Comparison of ENCODE assay signal across 1 cellular context in the genomic region with DNA sequence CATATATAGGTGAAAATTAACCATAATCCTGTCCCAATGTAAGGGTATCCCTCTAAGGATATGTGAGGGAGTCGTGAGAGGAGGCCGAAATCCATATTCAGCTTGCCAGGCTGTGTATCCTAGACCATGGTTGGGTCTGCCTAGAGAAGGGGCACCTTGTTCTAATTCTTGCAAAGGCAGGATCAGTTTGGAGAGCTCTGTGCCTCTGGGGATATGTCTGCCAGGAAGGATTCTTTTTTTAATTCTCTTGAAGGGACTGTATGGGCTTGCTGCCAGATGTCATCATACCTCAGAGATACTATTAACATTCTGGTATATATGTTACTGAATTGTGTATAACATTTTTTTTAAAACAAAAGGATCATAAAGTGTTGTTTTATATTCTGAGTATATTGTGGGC.
TF ChIP-seq lines count a peak whose summit lies in the region.

No MANE protein-coding gene starts in this region.

TF ChIP-seq in GM12878, 131 proteins besides CTCF, POLR2A, EP300 and RAD21 (continued from another document):
- TF ChIP-seq YBX1 (IDR thresholded peaks at IDR 0.05) = no peak
- no peak for TF ChIP-seq MEF2A (IDR thresholded peaks at IDR 0.05; ENCODE audit: insufficient read depth, low read depth, low read length)
- no peak for TF ChIP-seq RBBP5 (conservative IDR thresholded peaks at IDR 0.05)
- TF ChIP-seq TCF3 (IDR thresholded peaks at IDR 0.05; ENCODE audit: borderline replicate concordance, insufficient read depth, low read depth, low read length) = no peak
- TF ChIP-seq MTA3 (IDR thresholded peaks at IDR 0.05; ENCODE audit: borderline replicate concordance, low read length) = no peak
- no peak for TF ChIP-seq USF2 (IDR thresholded peaks at IDR 0.05; ENCODE audit: borderline replicate concordance, low read depth, low read length)
- TF ChIP-seq HCFC1 (IDR thresholded peaks at IDR 0.05; ENCODE audit: low read length) = no peak
- no peak for TF ChIP-seq BCL11A (IDR thresholded peaks at IDR 0.05; ENCODE audit: low read depth, low read length)
- TF ChIP-seq, protein P1, sequence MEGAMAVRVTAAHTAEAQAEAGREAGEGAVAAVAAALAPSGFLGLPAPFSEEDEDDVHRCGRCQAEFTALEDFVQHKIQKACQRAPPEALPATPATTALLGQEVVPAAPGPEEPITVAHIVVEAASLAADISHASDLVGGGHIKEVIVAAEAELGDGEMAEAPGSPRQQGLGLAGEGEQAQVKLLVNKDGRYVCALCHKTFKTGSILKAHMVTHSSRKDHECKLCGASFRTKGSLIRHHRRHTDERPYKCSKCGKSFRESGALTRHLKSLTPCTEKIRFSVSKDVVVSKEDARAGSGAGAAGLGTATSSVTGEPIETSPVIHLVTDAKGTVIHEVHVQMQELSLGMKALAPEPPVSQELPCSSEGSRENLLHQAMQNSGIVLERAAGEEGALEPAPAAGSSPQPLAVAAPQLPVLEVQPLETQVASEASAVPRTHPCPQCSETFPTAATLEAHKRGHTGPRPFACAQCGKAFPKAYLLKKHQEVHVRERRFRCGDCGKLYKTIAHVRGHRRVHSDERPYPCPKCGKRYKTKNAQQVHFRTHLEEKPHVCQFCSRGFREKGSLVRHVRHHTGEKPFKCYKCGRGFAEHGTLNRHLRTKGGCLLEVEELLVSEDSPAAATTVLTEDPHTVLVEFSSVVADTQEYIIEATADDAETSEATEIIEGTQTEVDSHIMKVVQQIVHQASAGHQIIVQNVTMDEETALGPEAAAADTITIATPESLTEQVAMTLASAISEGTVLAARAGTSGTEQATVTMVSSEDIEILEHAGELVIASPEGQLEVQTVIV (IDR thresholded peaks at IDR 0.05; ENCODE audit: borderline replicate concordance, partially characterized antibody) = no peak
- TF ChIP-seq E2F4 (IDR thresholded peaks at IDR 0.05; ENCODE audit: low read depth, low read length) = no peak
- no peak for TF ChIP-seq YY1 (IDR thresholded peaks at IDR 0.05; ENCODE audit: low read depth, low read length)
- no peak for TF ChIP-seq GABPA (IDR thresholded peaks at IDR 0.05; ENCODE audit: low read depth)
- TF ChIP-seq PML (IDR thresholded peaks at IDR 0.05; ENCODE audit: low read length) = no peak
- no peak for TF ChIP-seq NFIC (IDR thresholded peaks at IDR 0.05; ENCODE audit: low read depth, low read length)
- no peak for TF ChIP-seq CEBPZ (IDR thresholded peaks at IDR 0.05; ENCODE audit: low read depth, low read length)
- no peak for TF ChIP-seq MYB (IDR thresholded peaks at IDR 0.05; ENCODE audit: borderline replicate concordance, low read depth, low read length)
- no peak for TF ChIP-seq IRF4 (IDR thresholded peaks at IDR 0.05; ENCODE audit: low read depth, low read length)
- TF ChIP-seq ZNF207 (IDR thresholded peaks at IDR 0.05; ENCODE audit: borderline replicate concordance) = no peak
TF ChIP-seq in GM12878: peak in this region for 0.
